In the genomic region with DNA sequence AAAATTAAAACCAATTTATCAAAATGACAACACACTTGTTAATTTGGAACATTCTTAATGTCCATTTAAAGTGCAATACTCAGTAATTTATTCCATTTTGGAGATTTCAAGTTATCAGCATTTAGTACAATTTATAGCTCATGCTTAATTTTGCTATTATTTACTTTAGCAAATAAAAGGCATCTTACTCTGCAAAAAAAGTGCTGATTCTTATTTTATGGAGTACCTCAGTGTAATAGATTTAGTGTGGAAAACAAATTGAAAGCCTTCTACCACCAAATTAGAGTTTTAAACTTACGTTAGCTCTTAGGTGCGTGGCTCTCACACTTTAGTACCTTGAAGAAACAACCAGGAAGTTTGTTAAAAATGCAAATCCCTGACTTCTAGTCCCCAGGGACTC, we compare ENCODE assay signal across 7 cellular contexts.
"Had no signal": no experiment of that assay in that cellular context is flagged by ENCODE, and none has a peak within 500 bp of the region (broad histone marks: within the 10 kb centered on the region; RNA-seq: fewer than 3 reads in every experiment).

No MANE protein-coding gene starts in this region.

- ATAC-seq: GM23338 had no signal

- H3K4me3 ChIP-seq: GM23338 had no signal

- H3K4me2 ChIP-seq: GM23338 had no signal

- H3K9me3 Mint-ChIP-seq: GM23338, H9 had no signal

- H3K4me1 Mint-ChIP-seq: GM23338, H9, IgD-negative memory B cell had no signal

- H3K4me3 Mint-ChIP-seq: GM23338, H9, IgD-negative memory B cell had no signal

- DNase-seq: H9, HCEC 1CT had no signal

- H2AFZ ChIP-seq: GM23338 had no signal

- FAIRE-seq: H1, H54, HTR-8/SVneo had no signal

- H3K36me3 Mint-ChIP-seq: IgD-negative memory B cell had no signal

- H3K27me3 Mint-ChIP-seq: IgD-negative memory B cell had no signal

- H3K27ac Mint-ChIP-seq: GM23338, H9, IgD-negative memory B cell had no signal
